8 cellular contexts compared by ENCODE assay signal in the genomic region with DNA sequence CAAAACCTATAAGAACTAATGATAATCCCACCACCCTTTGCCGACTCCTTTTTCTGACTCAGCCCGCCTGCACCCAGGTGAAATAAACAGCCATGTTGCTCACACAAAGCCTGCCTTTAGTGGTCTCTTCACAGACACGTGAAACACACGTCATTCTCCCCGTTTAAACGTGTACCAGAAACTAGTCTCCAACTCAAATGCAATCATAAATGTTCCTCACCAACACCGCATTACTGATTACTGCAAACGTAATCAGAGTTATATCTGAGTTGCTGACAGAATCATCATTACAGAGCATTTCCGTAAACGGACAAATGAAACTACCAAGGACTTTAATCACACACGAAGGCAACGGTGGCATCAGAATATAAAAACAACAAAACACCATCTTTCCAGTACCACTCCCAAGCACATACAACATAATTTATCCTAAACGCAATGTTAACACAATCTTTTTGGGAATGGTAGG. TPM values are rescaled to one million over a fixed set of nuclear protein-coding genes. Genes with fewer than 3 reads are reported as not detected.
DNase-seq lines count a peak whose midpoint lies in the region; ATAC-seq and TF ChIP-seq lines count a peak whose summit lies in the region.

No MANE protein-coding gene starts in this region.

- no peak for ATAC-seq in GM21390 (IDR thresholded peaks at IDR 0.05; ENCODE audit: unreplicated experiment)

- no peak overlapping the region for H2AFZ ChIP-seq in parathyroid adenoma

- peaks cover 51% of the 10 kb centered on the region for H3K79me2 ChIP-seq in parathyroid adenoma

- DNase-seq in NCI-H1694 (lab: John Stamatoyannopoulos, UW) (peak; percentile 12), NCI-H1694 treated with DMSO at 0.1 percent for 48 hours (lab: John Stamatoyannopoulos, UW) (no peak), NCI-H446 treated with DMSO at 0.1 percent for 48 hours (lab: John Stamatoyannopoulos, UW) (peak; percentile 2), activated T-cell treated with anti-CD3 and anti-CD28 coated beads for 48 hours (ENCODE audit: low read depth) (peak; percentile 48), fibroblast of gingiva (ENCODE audit: low read depth) (peak; percentile 39), uterus (peak in 1 of 2 donors; percentile 35)

- H3K4me2 ChIP-seq in parathyroid adenoma (ENCODE audit: low read length): peak overlapping the region; percentile 96

- H3K9ac ChIP-seq in parathyroid adenoma: peak overlapping the region; percentile 98

- TF ChIP-seq CTCF in parathyroid adenoma (IDR thresholded peaks at IDR 0.05): no peak
- TF ChIP-seq CTCF in uterus (IDR thresholded peaks at IDR 0.05): no peak

- H3K27ac ChIP-seq in parathyroid adenoma (peak overlapping the region; percentile 98), uterus (peak overlapping the region; percentile 100)

- H3K27me3 ChIP-seq in parathyroid adenoma (ENCODE audit: control insufficient read depth, insufficient read depth, low read length) (no peaks in the 10 kb centered on the region), uterus (no peaks in the 10 kb centered on the region)

- H3K4me1 ChIP-seq in parathyroid adenoma (peaks cover 9% of the 10 kb centered on the region), uterus (peaks cover 9 to 17% of the 10 kb centered on the region in 2 donors)

- H3K4me3 ChIP-seq in parathyroid adenoma (ENCODE audit: low read depth, low read length): peak overlapping the region; percentile 92
- H3K4me3 ChIP-seq in uterus: peak overlapping the region; percentile 97 to 100

- peak; percentile 42 to 83 for TF ChIP-seq POLR2A in uterus (IDR thresholded peaks at IDR 0.05)

- H3K36me3 ChIP-seq in parathyroid adenoma (ENCODE audit: control insufficient read depth, insufficient read depth, low read length) (peaks cover 6% of the 10 kb centered on the region), uterus (no peaks in the 10 kb centered on the region)

- intact Hi-C loops in uterus (cut with DNase I; ENCODE audit: low total_unique reads): no loop called here

- H3K9me3 ChIP-seq in parathyroid adenoma (ENCODE audit: control insufficient read depth, low read length): no peaks in the 10 kb centered on the region
- H3K9me3 ChIP-seq in uterus: no peaks in the 10 kb centered on the region

RNA-seq across cellular contexts. Expression of a gene that starts 1.9 kb away (rescaled TPM):
- 100 to 1,000 TPM; 187 to 265 (median 234) TPM for total RNA-seq in uterus

RNA-seq across cellular contexts. Expression of a gene that starts 26.3 kb away (rescaled TPM):
- 10 to 100 TPM in 3 of 4 donors, under 1 TPM in 1; 0.59 to 76.8 (median 27.5) TPM for total RNA-seq in uterus

RNA-seq across cellular contexts. Expression of a gene that starts 26.6 kb away (rescaled TPM):
- 10 to 100 TPM; 20.7 to 78.2 (median 45.2) TPM for total RNA-seq in uterus

RNA-seq across cellular contexts. Expression of a gene that starts 50.9 kb away (rescaled TPM):
- 100 to 1,000 TPM in 2 of 4 donors, 10 to 100 TPM in 2; 39.2 to 322 (median 129) TPM for total RNA-seq in uterus
